In the genomic region with DNA sequence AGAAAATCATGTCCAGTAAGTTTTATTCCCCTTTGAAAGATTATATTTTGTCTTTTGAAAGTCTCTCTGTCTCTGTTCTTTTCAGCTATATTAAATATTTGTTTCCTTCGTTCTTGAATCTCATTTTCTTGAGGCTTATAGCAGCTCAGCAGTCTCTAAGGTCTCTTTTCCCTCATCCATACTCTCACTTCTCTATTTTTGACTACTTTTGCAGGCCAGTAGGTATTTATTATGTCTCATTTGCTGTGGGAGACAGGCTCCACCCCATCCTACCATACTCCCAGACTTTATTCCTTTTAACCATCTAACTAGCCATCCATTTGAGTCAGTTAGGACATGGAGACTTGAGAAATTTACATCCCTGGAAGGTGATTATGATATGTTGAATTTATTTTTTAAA, we compare ENCODE assay signal across 12 cellular contexts.
DNase-seq lines count a peak whose midpoint lies in the region; ATAC-seq, FAIRE-seq and TF ChIP-seq lines count a peak whose summit lies in the region.
"Had no signal": no experiment of that assay in that cellular context is flagged by ENCODE, and none has a peak within 500 bp of the region (broad histone marks: within the 10 kb centered on the region; RNA-seq: fewer than 3 reads in every experiment).

No MANE protein-coding gene starts in this region.

- FAIRE-seq in HepG2 (lab: Jason Lieb, UNC) (no peak), endothelial cell of umbilical vein (lab: Jason Lieb, UNC) (no peak)
- FAIRE-seq: GM18507 had no signal

- H3K36me3 ChIP-seq in right lobe of liver (no peaks in the 10 kb centered on the region), HepG2 (replicated peaks in 1 of 2; ENCODE audit: control insufficient read depth in 1 of 2, insufficient read depth in 2 of 2, low read length in 2 of 2) (no peaks in the 10 kb centered on the region), endothelial cell of umbilical vein (ENCODE audit: control insufficient read depth in 2 of 2, extremely low read depth in 1 of 2, insufficient read depth in 2 of 2, low read length in 2 of 2) (no peaks in the 10 kb centered on the region), psoas muscle (ENCODE audit: insufficient read depth in 1 of 2, low read depth in 1 of 2) (no peaks in the 10 kb centered on the region)

- no peak for TF ChIP-seq RAD21 in HepG2 (CRISPR knock-in tag; IDR thresholded peaks at IDR 0.05)

- H3K9me1 ChIP-seq in endothelial cell of umbilical vein (replicated peaks; ENCODE audit: control insufficient read depth, extremely low read depth, insufficient read depth, low read length), result no peaks in the 10 kb centered on the region

- intact Hi-C loops in right lobe of liver (cut with DNase I) (no loop called here), HepG2 (cut with micrococcal nuclease; ENCODE audit: unreplicated experiment) (no loop called here), endothelial cell of umbilical vein (cut with micrococcal nuclease) (loop anchor here (5.0 kb wide), 2 partner anchors 359 to 1071 kb away; a partner anchor contains a TSS), psoas muscle (cut with DNase I) (loop anchor here (5.0 to 10.0 kb wide), 2 partner anchors 166 to 168 kb away; no protein-coding TSS in a partner anchor)

- H3K4me3 ChIP-seq in right lobe of liver (no peak overlapping the region), HepG2 (replicated peaks in 1 of 3; ENCODE audit: insufficient read depth in 1 of 3, low read depth in 2 of 3, low read length in 3 of 3) (no peak overlapping the region), endothelial cell of umbilical vein (replicated peaks in 1 of 3; ENCODE audit: insufficient read depth in 1 of 3, low read depth in 1 of 3, low read length in 3 of 3) (no peak overlapping the region), psoas muscle (no peak overlapping the region)

- ATAC-seq in right lobe of liver, result no peak
- ATAC-seq in HepG2, result no peak
- no peak for ATAC-seq in psoas muscle
- no peak for ATAC-seq in GM19023 (IDR thresholded peaks at IDR 0.05; ENCODE audit: unreplicated experiment)
- no peak for ATAC-seq in HG02870 (IDR thresholded peaks at IDR 0.05; ENCODE audit: unreplicated experiment)
- ATAC-seq: activated T-cell treated with anti-CD3 and anti-CD28 coated beads, Interleukin-2, amount 50 U/mL, for 4 hours had no signal

- CTCF ChIA-PET in HepG2 (lab: Yijun Ruan, JAX; ENCODE audit: low intra/inter-chr PET ratio, low total read pairs) (no interaction called here), endothelial cell of umbilical vein (lab: Charles Lee) (interaction anchor here (0.9 to 3.3 kb wide), 9 partner anchors 11 to 211 kb away, joined by 3 to 35 read pairs (median 5); no protein-coding TSS in a partner anchor)

- H3K27me3 ChIP-seq in right lobe of liver (no peaks in the 10 kb centered on the region), HepG2 (ENCODE audit: control insufficient read depth in 1 of 2, insufficient read depth in 2 of 2, low read length in 2 of 2) (no peaks in the 10 kb centered on the region), endothelial cell of umbilical vein (ENCODE audit: control insufficient read depth in 2 of 2, insufficient read depth in 2 of 2, low read length in 2 of 2) (no peaks in the 10 kb centered on the region), psoas muscle (ENCODE audit: insufficient read depth in 3 of 3, low read length in 2 of 3) (no peaks in the 10 kb centered on the region)

- H3K9ac ChIP-seq in HepG2 (ENCODE audit: insufficient read depth, low read depth, low read length) (no peak overlapping the region), endothelial cell of umbilical vein (replicated peaks; ENCODE audit: extremely low read depth, insufficient read depth, low read length) (peak overlapping the region; percentile 97)
- H3K9ac ChIP-seq: KMS-11 had no signal

- TF ChIP-seq CTCF in right lobe of liver (IDR thresholded peaks at IDR 0.05), result no peak
- no peak for TF ChIP-seq CTCF in HepG2 (CRISPR knock-in tag; IDR thresholded peaks at IDR 0.05)
- no peak for TF ChIP-seq CTCF in endothelial cell of umbilical vein (IDR thresholded peaks at IDR 0.05; ENCODE audit: extremely low read depth in 1 of 2, insufficient read depth in 1 of 2, low read depth in 1 of 2, low read length in 2 of 2)
- TF ChIP-seq CTCF in psoas muscle (IDR thresholded peaks at IDR 0.05), result no peak

- 83% methylated on average over 1 of the region's 1 CpG for WGBS in right lobe of liver (ENCODE audit: insufficient coverage, low coverage, low lambda C conversion rate, missing lambda C conversion rate)
- 89% methylated on average over 1 of the region's 1 CpG for WGBS in HepG2 (ENCODE audit: low lambda C conversion rate)
- 70 to 86% (median 83%) methylated on average over 1 of the region's 1 CpG for WGBS in psoas muscle, 3 donors

- dilution Hi-C loops in endothelial cell of umbilical vein (cut with MboI; ENCODE audit: extremely low pct_ligation_motif_present, low sequenced_read_pairs), result no loop called here

- H3K4me1 ChIP-seq in right lobe of liver, result peaks cover 0 to 7% (median 0%) of the 10 kb centered on the region in 4 donors
- H3K4me1 ChIP-seq in HepG2 (ENCODE audit: insufficient read depth, low read length), result peaks cover 41% of the 10 kb centered on the region
- peaks cover 60% of the 10 kb centered on the region for H3K4me1 ChIP-seq in endothelial cell of umbilical vein (ENCODE audit: control insufficient read depth, extremely low read depth, insufficient read depth, low read length)
- H3K4me1 ChIP-seq in psoas muscle, result peaks cover 93% of the 10 kb centered on the region

- no peaks in the 10 kb centered on the region for H4K20me1 ChIP-seq in HepG2 (ENCODE audit: insufficient read depth, low read length)
- H4K20me1 ChIP-seq in endothelial cell of umbilical vein (replicated peaks; ENCODE audit: control insufficient read depth, extremely low read depth, insufficient read depth, low read length), result no peaks in the 10 kb centered on the region

- DNase-seq in right lobe of liver (no peak), HepG2 (ENCODE audit: low spot score) (no peak), endothelial cell of umbilical vein (ENCODE audit: low read depth, low spot score) (no peak), psoas muscle (no peak), nucleus accumbens (lab: John Stamatoyannopoulos, UW) (no peak)
- no peak for DNase-seq in activated CD8-positive, alpha-beta memory T cell treated with anti-CD3 and anti-CD28 coated beads, Interleukin-2, amount 50 U/mL, for 4 hours
- DNase-seq: activated T-cell treated with anti-CD3 and anti-CD28 coated beads, Interleukin-2, amount 50 U/mL, for 4 hours; immature natural killer cell had no signal

- POLR2A ChIA-PET in HepG2 (lab: Yijun Ruan, JAX), result no interaction called here
- POLR2A ChIA-PET in endothelial cell of umbilical vein (lab: Charles Lee), result interaction anchor here (2.7 kb wide), 1 partner anchor 167 kb away, joined by 19 read pairs; no protein-coding TSS in a partner anchor

- H3K27ac ChIP-seq in right lobe of liver (peak overlapping the region; percentile 19 to 73 (median 53)), HepG2 (ENCODE audit: extremely low read length, insufficient read depth, low read length) (no peak overlapping the region), endothelial cell of umbilical vein (ENCODE audit: insufficient read depth, low read depth, low read length) (peak overlapping the region; percentile 100), psoas muscle (peak overlapping the region; percentile 89)
- H3K27ac ChIP-seq: KMS-11 had no signal

- H3K4me2 ChIP-seq in HepG2 (ENCODE audit: low read depth, low read length) (no peak overlapping the region), endothelial cell of umbilical vein (ENCODE audit: insufficient read depth, low read length) (no peak overlapping the region)
- H3K4me2 ChIP-seq: KMS-11 had no signal

- H3K9me3 ChIP-seq in right lobe of liver, result no peaks in the 10 kb centered on the region
- H3K9me3 ChIP-seq in HepG2 (ENCODE audit: low read length), result no peaks in the 10 kb centered on the region
- no peaks in the 10 kb centered on the region for H3K9me3 ChIP-seq in endothelial cell of umbilical vein (replicated peaks; ENCODE audit: control insufficient read depth, insufficient read depth, low read length)
- no peaks in the 10 kb centered on the region for H3K9me3 ChIP-seq in psoas muscle

- no peak for TF ChIP-seq EP300 in HepG2 (IDR thresholded peaks at IDR 0.05; ENCODE audit: low read depth in 2 of 2, low read length in 2 of 2)
- TF ChIP-seq EP300 in HepG2 (CRISPR knock-in tag; IDR thresholded peaks at IDR 0.05; ENCODE audit: borderline replicate concordance), result no peak

- H2AFZ ChIP-seq in HepG2 (ENCODE audit: low read length) (no peak overlapping the region), endothelial cell of umbilical vein (ENCODE audit: low read depth, low read length) (no peak overlapping the region)

- no peak for TF ChIP-seq POLR2A in right lobe of liver (IDR thresholded peaks at IDR 0.05)
- TF ChIP-seq POLR2A in HepG2 (IDR thresholded peaks at IDR 0.05; ENCODE audit: insufficient read depth in 1 of 2, low read depth in 2 of 2, low read length in 2 of 2), result no peak
- TF ChIP-seq POLR2A in endothelial cell of umbilical vein (IDR thresholded peaks at IDR 0.05; ENCODE audit: low read depth, low read length), result no peak

- BruUV-seq in HepG2 (replicated peaks; lab: Mats Ljungman, UMichigan) (no TSS peak), endothelial cell of umbilical vein (replicated peaks; lab: Mats Ljungman, UMichigan) (no TSS peak)

- no peaks in the 10 kb centered on the region for H3K79me2 ChIP-seq in HepG2 (ENCODE audit: insufficient read depth, low read length)
- no peaks in the 10 kb centered on the region for H3K79me2 ChIP-seq in endothelial cell of umbilical vein (ENCODE audit: control insufficient read depth, insufficient read depth, low read length)

- in situ Hi-C loops in HepG2 (cut with HindIII; ENCODE audit: extremely low pct_ligation_motif_present, low pct_unique_long_range_greater_than_20kb), result loop anchor here (10.0 kb wide), 1 partner anchor 168 kb away; no protein-coding TSS in a partner anchor

TF ChIP-seq in HepG2, 621 proteins besides CTCF, POLR2A, EP300 and RAD21 (continues in another document):
- TF ChIP-seq SP2 (CRISPR knock-in tag; IDR thresholded peaks at IDR 0.05), result no peak
- TF ChIP-seq, protein P1, sequence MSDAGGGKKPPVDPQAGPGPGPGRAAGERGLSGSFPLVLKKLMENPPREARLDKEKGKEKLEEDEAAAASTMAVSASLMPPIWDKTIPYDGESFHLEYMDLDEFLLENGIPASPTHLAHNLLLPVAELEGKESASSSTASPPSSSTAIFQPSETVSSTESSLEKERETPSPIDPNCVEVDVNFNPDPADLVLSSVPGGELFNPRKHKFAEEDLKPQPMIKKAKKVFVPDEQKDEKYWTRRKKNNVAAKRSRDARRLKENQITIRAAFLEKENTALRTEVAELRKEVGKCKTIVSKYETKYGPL (CRISPR knock-in tag; IDR thresholded peaks at IDR 0.05), result no peak

TF ChIP-seq in endothelial cell of umbilical vein, 7 proteins besides CTCF, POLR2A, EP300 and RAD21 (continues in another document):
- TF ChIP-seq, protein P2, sequence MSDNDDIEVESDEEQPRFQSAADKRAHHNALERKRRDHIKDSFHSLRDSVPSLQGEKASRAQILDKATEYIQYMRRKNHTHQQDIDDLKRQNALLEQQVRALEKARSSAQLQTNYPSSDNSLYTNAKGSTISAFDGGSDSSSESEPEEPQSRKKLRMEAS (IDR thresholded peaks at IDR 0.05; ENCODE audit: insufficient read depth, insufficient read length), result no peak
- TF ChIP-seq EZH2 (IDR thresholded peaks at IDR 0.05; ENCODE audit: borderline replicate concordance, low read depth, low read length, severe bottlenecking) (no peak), FOS (IDR thresholded peaks at IDR 0.05; ENCODE audit: borderline replicate concordance, insufficient read depth, low read length) (no peak)

Comparison
In these comparisons a context has a peak if more than half of its experiments do, and no peak if none do; other contexts are left out.
1. intact Hi-C loops: an anchor here in endothelial cell of umbilical vein (5.0 kb wide) and psoas muscle (5.0 to 10.0 kb wide); none called in right lobe of liver and HepG2.